9 cellular contexts compared by ENCODE assay signal in genomic region chr15:96893159-96893906, GRCh38.
DNase-seq lines count a peak whose midpoint lies in the region; ATAC-seq and TF ChIP-seq lines count a peak whose summit lies in the region.
"Had no signal": no experiment of that assay in that cellular context is flagged by ENCODE, and none has a peak within 500 bp of the region (broad histone marks: within the 10 kb centered on the region; RNA-seq: fewer than 3 reads in every experiment).

No MANE protein-coding gene starts in this region.

- WGBS in ovary, 3 donors: 55 to 68% (median 59%) methylated on average over 5 of the region's 5 CpGs

- peak in 2 of 3 donors; percentile 27 to 33 for TF ChIP-seq CTCF in ovary (IDR thresholded peaks at IDR 0.05)
- TF ChIP-seq CTCF in omental fat pad (IDR thresholded peaks at IDR 0.05): no peak

- no peaks in the 10 kb centered on the region for H3K9me3 ChIP-seq in ovary
- H3K9me3 ChIP-seq: BLaER1 had no signal

- TF ChIP-seq EP300 in ovary (IDR thresholded peaks at IDR 0.05): no peak

- no peak overlapping the region for H3K4me3 ChIP-seq in ovary
- H3K4me3 ChIP-seq: BLaER1 had no signal

- DNase-seq in NCI-H82 (lab: John Stamatoyannopoulos, UW): peak; percentile 68
- no peak for DNase-seq in NCI-H82 treated with DMSO at 0.1 percent for 48 hours (lab: John Stamatoyannopoulos, UW; ENCODE audit: unreplicated experiment)
- DNase-seq in NCI-H524 treated with DMSO at 0.1 percent for 48 hours (lab: John Stamatoyannopoulos, UW): peak; percentile 37
- peak; percentile 40 to 72 for DNase-seq in dermis microvascular lymphatic vessel endothelial cell (ENCODE audit: low read depth in 2 of 2)
- peak in 1 of 5 donors; percentile 30 for DNase-seq in ovary
- no peak for DNase-seq in activated effector memory CD4-positive, alpha-beta T cell treated with Interleukin-2 at 50 U/mL for 16 hours
- no peak for DNase-seq in omental fat pad (ENCODE audit: low spot score)
- DNase-seq in NCI-H446 treated with DMSO at 0.1 percent for 48 hours (lab: John Stamatoyannopoulos, UW): no peak

- intact Hi-C loops in ovary (cut with DNase I): loop anchor here in 1 of 4 donors (5.0 kb wide), 1 partner anchor 556 kb away; no protein-coding TSS in a partner anchor

- ATAC-seq in omental fat pad (ENCODE audit: low FRiP score): no peak

- no peak overlapping the region for H3K27ac ChIP-seq in ovary
- H3K27ac ChIP-seq: BLaER1 had no signal

- H3K36me3 ChIP-seq in ovary: no peaks in the 10 kb centered on the region
- H3K36me3 ChIP-seq: BLaER1 had no signal

- no peaks in the 10 kb centered on the region for H3K4me1 ChIP-seq in ovary (ENCODE audit: insufficient read depth)

- no peak for TF ChIP-seq POLR2A in ovary (IDR thresholded peaks at IDR 0.05)

- no peaks in the 10 kb centered on the region for H3K27me3 ChIP-seq in ovary
- H3K27me3 ChIP-seq: BLaER1 had no signal

Comparison
In these comparisons a context has a peak if more than half of its experiments do, and no peak if none do; other contexts are left out.
1. DNase-seq: peak in NCI-H82 (single experiment), NCI-H524 treated with DMSO at 0.1 percent for 48 hours (single experiment) and dermis microvascular lymphatic vessel endothelial cell (2 of 2); none in NCI-H82 treated with DMSO at 0.1 percent for 48 hours (single experiment), activated effector memory CD4-positive, alpha-beta T cell treated with Interleukin-2 at 50 U/mL for 16 hours (single experiment), omental fat pad (single experiment) and NCI-H446 treated with DMSO at 0.1 percent for 48 hours (single experiment).
2. CTCF ChIP-seq: peak in ovary (2 of 3); none in omental fat pad (0 of 3).